ENCODE assay signal across 1 cellular context in the genomic region with DNA sequence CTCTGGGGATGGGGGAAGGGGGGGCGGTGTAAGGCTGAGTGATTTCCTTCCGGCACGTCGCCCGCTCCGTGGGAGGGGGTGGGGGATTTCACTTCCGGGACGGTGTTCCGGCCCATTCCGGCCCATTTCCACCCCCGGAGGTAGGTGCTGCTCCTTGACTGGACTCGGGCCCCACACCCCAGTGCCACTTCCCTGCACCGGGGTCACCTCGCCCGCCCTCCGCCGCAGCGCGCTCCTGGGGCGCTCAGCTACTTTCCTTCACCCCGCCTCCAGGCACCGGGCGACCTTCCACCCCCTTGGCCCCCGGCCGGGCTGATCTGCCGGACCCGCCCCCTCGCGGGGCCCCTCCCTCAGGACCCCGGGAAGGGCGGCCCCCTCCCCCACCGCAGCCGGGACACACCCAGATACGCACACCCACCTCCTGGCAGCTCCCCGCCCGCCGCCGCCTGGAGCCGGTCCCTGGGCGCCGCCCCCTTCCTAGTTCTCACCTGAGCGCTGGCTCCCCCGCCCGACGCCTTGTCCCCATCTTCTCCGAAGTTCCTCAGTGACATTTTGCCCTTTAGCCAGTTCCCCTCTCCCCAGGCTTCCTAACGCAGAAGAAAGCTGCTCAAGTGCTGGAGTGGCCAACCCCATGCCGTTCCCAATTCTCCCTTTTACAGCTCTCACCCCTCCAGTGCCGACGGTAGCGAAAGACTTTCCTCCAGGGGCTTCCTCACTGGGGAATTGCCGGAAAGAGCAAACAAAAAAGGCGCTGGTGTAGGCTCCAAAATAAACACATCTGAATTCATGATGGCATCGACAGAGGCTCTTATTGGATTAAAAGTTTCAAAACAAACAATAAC.
TF ChIP-seq lines count a peak whose summit lies in the region.

A gene with protein sequence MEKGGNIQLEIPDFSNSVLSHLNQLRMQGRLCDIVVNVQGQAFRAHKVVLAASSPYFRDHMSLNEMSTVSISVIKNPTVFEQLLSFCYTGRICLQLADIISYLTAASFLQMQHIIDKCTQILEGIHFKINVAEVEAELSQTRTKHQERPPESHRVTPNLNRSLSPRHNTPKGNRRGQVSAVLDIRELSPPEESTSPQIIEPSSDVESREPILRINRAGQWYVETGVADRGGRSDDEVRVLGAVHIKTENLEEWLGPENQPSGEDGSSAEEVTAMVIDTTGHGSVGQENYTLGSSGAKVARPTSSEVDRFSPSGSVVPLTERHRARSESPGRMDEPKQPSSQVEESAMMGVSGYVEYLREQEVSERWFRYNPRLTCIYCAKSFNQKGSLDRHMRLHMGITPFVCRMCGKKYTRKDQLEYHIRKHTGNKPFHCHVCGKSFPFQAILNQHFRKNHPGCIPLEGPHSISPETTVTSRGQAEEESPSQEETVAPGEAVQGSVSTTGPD (plus strand): TSS at position 115 of the 842 bp plus-strand sequence. CDS start 1,846 bp downstream, outside the sequence.

TF ChIP-seq in HEK293, 187 proteins besides CTCF, POLR2A, EP300 and RAD21 (continued from another document and continues in another):
- TF ChIP-seq, protein P1, sequence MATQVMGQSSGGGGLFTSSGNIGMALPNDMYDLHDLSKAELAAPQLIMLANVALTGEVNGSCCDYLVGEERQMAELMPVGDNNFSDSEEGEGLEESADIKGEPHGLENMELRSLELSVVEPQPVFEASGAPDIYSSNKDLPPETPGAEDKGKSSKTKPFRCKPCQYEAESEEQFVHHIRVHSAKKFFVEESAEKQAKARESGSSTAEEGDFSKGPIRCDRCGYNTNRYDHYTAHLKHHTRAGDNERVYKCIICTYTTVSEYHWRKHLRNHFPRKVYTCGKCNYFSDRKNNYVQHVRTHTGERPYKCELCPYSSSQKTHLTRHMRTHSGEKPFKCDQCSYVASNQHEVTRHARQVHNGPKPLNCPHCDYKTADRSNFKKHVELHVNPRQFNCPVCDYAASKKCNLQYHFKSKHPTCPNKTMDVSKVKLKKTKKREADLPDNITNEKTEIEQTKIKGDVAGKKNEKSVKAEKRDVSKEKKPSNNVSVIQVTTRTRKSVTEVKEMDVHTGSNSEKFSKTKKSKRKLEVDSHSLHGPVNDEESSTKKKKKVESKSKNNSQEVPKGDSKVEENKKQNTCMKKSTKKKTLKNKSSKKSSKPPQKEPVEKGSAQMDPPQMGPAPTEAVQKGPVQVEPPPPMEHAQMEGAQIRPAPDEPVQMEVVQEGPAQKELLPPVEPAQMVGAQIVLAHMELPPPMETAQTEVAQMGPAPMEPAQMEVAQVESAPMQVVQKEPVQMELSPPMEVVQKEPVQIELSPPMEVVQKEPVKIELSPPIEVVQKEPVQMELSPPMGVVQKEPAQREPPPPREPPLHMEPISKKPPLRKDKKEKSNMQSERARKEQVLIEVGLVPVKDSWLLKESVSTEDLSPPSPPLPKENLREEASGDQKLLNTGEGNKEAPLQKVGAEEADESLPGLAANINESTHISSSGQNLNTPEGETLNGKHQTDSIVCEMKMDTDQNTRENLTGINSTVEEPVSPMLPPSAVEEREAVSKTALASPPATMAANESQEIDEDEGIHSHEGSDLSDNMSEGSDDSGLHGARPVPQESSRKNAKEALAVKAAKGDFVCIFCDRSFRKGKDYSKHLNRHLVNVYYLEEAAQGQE (tag by site-specific recombination; IDR thresholded peaks at IDR 0.05) = no peak; the same call in 1 of the 2 replicates
- TF ChIP-seq ZNF660 (tag by site-specific recombination; IDR thresholded peaks at IDR 0.05) (0 out of 2 replicates have a peak, but pooled peaks have one; percentile 59), ZNF404 (tag by site-specific recombination; IDR thresholded peaks at IDR 0.05) (no peak), BCL11B (tag by site-specific recombination; IDR thresholded peaks at IDR 0.05; ENCODE audit: low read depth) (peak; percentile 100), MYNN (tag by site-specific recombination; IDR thresholded peaks at IDR 0.05; ENCODE audit: borderline replicate concordance) (no peak), ZNF324 (tag by site-specific recombination; IDR thresholded peaks at IDR 0.05) (peak; percentile 91), ZSCAN23 (tag by site-specific recombination; IDR thresholded peaks at IDR 0.05) (0 out of 2 replicates have a peak, but pooled peaks have one; percentile 18), ZBTB8A (tag by site-specific recombination; IDR thresholded peaks at IDR 0.05) (peak; percentile 93), ZNF169 (tag by site-specific recombination; IDR thresholded peaks at IDR 0.05) (no peak), ZNF530 (tag by site-specific recombination; IDR thresholded peaks at IDR 0.05; ENCODE audit: low read depth) (no peak), KLF16 (tag by site-specific recombination; IDR thresholded peaks at IDR 0.05) (peak; percentile 97), ZNF350 (tag by site-specific recombination; IDR thresholded peaks at IDR 0.05) (no peak), ZNF571 (tag by site-specific recombination; IDR thresholded peaks at IDR 0.05) (no peak), ZNF610 (tag by site-specific recombination; IDR thresholded peaks at IDR 0.05; ENCODE audit: borderline replicate concordance) (peak; percentile 84), ZFP37 (tag by site-specific recombination; IDR thresholded peaks at IDR 0.05) (peak; percentile 83), KLF7 (tag by site-specific recombination; IDR thresholded peaks at IDR 0.05; ENCODE audit: borderline replicate concordance) (peak; percentile 98), PRDM1 (tag by site-specific recombination; IDR thresholded peaks at IDR 0.05) (peak; percentile 67), ZNF335 (tag by site-specific recombination; conservative IDR thresholded peaks at IDR 0.05) (peak; percentile 96), ZNF10 (tag by site-specific recombination; IDR thresholded peaks at IDR 0.05) (0 out of 2 replicates have a peak, but pooled peaks have one; percentile 59), ZBTB7A (tag by site-specific recombination; IDR thresholded peaks at IDR 0.05; ENCODE audit: low read depth) (peak; percentile 53; the same call in 1 of the 2 replicates), KLF1 (tag by site-specific recombination; IDR thresholded peaks at IDR 0.05) (peak; percentile 97), ZNF747 (tag by site-specific recombination; IDR thresholded peaks at IDR 0.05) (no peak)
- TF ChIP-seq, protein P2, sequence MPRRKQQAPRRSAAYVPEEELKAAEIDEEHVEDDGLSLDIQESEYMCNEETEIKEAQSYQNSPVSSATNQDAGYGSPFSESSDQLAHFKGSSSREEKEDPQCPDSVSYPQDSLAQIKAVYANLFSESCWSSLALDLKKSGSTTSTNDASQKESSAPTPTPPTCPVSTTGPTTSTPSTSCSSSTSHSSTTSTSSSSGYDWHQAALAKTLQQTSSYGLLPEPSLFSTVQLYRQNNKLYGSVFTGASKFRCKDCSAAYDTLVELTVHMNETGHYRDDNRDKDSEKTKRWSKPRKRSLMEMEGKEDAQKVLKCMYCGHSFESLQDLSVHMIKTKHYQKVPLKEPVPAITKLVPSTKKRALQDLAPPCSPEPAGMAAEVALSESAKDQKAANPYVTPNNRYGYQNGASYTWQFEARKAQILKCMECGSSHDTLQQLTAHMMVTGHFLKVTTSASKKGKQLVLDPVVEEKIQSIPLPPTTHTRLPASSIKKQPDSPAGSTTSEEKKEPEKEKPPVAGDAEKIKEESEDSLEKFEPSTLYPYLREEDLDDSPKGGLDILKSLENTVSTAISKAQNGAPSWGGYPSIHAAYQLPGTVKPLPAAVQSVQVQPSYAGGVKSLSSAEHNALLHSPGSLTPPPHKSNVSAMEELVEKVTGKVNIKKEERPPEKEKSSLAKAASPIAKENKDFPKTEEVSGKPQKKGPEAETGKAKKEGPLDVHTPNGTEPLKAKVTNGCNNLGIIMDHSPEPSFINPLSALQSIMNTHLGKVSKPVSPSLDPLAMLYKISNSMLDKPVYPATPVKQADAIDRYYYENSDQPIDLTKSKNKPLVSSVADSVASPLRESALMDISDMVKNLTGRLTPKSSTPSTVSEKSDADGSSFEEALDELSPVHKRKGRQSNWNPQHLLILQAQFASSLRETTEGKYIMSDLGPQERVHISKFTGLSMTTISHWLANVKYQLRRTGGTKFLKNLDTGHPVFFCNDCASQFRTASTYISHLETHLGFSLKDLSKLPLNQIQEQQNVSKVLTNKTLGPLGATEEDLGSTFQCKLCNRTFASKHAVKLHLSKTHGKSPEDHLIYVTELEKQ (tag by site-specific recombination; IDR thresholded peaks at IDR 0.05; ENCODE audit: borderline replicate concordance) = peak; percentile 49; the same call in 1 of the 2 replicates
- TF ChIP-seq, protein P3, sequence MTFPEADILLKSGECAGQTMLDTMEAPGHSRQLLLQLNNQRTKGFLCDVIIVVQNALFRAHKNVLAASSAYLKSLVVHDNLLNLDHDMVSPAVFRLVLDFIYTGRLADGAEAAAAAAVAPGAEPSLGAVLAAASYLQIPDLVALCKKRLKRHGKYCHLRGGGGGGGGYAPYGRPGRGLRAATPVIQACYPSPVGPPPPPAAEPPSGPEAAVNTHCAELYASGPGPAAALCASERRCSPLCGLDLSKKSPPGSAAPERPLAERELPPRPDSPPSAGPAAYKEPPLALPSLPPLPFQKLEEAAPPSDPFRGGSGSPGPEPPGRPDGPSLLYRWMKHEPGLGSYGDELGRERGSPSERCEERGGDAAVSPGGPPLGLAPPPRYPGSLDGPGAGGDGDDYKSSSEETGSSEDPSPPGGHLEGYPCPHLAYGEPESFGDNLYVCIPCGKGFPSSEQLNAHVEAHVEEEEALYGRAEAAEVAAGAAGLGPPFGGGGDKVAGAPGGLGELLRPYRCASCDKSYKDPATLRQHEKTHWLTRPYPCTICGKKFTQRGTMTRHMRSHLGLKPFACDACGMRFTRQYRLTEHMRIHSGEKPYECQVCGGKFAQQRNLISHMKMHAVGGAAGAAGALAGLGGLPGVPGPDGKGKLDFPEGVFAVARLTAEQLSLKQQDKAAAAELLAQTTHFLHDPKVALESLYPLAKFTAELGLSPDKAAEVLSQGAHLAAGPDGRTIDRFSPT (tag by site-specific recombination; IDR thresholded peaks at IDR 0.05) = peak; percentile 89
- TF ChIP-seq, protein P4, sequence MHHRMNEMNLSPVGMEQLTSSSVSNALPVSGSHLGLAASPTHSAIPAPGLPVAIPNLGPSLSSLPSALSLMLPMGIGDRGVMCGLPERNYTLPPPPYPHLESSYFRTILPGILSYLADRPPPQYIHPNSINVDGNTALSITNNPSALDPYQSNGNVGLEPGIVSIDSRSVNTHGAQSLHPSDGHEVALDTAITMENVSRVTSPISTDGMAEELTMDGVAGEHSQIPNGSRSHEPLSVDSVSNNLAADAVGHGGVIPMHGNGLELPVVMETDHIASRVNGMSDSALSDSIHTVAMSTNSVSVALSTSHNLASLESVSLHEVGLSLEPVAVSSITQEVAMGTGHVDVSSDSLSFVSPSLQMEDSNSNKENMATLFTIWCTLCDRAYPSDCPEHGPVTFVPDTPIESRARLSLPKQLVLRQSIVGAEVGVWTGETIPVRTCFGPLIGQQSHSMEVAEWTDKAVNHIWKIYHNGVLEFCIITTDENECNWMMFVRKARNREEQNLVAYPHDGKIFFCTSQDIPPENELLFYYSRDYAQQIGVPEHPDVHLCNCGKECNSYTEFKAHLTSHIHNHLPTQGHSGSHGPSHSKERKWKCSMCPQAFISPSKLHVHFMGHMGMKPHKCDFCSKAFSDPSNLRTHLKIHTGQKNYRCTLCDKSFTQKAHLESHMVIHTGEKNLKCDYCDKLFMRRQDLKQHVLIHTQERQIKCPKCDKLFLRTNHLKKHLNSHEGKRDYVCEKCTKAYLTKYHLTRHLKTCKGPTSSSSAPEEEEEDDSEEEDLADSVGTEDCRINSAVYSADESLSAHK (tag by site-specific recombination; IDR thresholded peaks at IDR 0.05) = peak; percentile 44; the same call in 1 of the 2 replicates
- TF ChIP-seq, protein P5, sequence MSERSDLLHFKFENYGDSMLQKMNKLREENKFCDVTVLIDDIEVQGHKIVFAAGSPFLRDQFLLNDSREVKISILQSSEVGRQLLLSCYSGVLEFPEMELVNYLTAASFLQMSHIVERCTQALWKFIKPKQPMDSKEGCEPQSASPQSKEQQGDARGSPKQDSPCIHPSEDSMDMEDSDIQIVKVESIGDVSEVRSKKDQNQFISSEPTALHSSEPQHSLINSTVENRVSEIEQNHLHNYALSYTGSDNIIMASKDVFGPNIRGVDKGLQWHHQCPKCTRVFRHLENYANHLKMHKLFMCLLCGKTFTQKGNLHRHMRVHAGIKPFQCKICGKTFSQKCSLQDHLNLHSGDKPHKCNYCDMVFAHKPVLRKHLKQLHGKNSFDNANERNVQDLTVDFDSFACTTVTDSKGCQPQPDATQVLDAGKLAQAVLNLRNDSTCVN (tag by site-specific recombination; optimal IDR thresholded peaks at IDR 0.05) = peak; percentile 54
- TF ChIP-seq, protein P6, sequence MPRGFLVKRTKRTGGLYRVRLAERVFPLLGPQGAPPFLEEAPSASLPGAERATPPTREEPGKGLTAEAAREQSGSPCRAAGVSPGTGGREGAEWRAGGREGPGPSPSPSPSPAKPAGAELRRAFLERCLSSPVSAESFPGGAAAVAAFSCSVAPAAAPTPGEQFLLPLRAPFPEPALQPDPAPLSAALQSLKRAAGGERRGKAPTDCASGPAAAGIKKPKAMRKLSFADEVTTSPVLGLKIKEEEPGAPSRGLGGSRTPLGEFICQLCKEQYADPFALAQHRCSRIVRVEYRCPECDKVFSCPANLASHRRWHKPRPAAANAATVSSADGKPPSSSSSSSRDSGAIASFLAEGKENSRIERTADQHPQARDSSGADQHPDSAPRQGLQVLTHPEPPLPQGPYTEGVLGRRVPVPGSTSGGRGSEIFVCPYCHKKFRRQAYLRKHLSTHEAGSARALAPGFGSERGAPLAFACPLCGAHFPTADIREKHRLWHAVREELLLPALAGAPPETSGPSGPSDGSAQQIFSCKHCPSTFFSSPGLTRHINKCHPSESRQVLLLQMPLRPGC (tag by site-specific recombination; IDR thresholded peaks at IDR 0.05) = peak; percentile 47; the same call in 1 of the 2 replicates
- TF ChIP-seq, protein P7, sequence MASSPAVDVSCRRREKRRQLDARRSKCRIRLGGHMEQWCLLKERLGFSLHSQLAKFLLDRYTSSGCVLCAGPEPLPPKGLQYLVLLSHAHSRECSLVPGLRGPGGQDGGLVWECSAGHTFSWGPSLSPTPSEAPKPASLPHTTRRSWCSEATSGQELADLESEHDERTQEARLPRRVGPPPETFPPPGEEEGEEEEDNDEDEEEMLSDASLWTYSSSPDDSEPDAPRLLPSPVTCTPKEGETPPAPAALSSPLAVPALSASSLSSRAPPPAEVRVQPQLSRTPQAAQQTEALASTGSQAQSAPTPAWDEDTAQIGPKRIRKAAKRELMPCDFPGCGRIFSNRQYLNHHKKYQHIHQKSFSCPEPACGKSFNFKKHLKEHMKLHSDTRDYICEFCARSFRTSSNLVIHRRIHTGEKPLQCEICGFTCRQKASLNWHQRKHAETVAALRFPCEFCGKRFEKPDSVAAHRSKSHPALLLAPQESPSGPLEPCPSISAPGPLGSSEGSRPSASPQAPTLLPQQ (tag by site-specific recombination; IDR thresholded peaks at IDR 0.05) = peak; percentile 88
- TF ChIP-seq, protein P8, sequence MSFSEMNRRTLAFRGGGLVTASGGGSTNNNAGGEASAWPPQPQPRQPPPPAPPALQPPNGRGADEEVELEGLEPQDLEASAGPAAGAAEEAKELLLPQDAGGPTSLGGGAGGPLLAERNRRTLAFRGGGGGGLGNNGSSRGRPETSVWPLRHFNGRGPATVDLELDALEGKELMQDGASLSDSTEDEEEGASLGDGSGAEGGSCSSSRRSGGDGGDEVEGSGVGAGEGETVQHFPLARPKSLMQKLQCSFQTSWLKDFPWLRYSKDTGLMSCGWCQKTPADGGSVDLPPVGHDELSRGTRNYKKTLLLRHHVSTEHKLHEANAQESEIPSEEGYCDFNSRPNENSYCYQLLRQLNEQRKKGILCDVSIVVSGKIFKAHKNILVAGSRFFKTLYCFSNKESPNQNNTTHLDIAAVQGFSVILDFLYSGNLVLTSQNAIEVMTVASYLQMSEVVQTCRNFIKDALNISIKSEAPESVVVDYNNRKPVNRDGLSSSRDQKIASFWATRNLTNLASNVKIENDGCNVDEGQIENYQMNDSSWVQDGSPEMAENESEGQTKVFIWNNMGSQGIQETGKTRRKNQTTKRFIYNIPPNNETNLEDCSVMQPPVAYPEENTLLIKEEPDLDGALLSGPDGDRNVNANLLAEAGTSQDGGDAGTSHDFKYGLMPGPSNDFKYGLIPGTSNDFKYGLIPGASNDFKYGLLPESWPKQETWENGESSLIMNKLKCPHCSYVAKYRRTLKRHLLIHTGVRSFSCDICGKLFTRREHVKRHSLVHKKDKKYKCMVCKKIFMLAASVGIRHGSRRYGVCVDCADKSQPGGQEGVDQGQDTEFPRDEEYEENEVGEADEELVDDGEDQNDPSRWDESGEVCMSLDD (tag by site-specific recombination; IDR thresholded peaks at IDR 0.05) = peak; percentile 95
